ENCODE assay signal across 2 cellular contexts in the genomic region with DNA sequence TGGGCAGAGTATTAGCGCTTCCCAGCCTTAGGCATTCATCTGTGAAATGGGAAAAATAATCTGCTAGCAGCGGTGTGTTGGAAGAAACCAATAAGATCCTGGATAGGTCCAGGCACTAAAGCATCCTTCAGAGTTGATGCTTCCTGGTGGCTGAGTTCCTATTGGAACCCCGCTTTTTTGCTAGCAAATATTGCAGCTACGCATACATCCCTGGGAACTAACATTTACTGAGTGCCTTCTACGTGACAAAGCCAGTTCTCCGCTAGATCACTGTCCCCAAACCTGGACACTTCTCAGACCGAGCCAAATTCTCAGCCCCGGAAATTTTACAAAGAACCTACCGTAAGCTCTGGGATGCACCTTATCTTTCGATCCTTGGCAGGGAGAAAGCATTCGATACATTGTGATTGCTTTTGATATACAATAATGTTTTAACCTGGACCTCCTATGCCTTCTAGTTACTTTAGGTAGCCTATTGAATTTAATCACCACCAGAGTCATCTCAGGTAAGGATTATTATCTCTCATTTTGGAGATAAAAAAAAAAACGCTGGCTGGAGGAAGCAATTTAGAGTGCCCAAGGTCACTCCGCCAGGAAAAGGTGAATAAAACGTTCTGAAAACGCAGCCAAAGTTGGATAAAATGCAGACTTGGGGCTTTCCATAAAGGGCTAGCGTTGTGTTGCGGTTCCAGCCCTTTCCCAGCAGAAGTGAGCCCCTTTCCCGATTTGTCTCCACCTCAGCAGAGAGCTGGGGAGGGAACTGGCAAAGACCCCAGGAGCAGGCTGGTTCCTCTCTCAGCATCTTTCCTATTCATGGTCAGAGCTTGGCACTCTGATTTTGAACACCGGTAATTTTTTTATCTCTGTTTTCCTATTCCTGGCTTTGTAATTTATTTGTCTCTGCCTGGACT.
TF ChIP-seq lines count a peak whose summit lies in the region.

No MANE protein-coding gene starts in this region.

TF ChIP-seq in SK-N-SH, 30 proteins besides CTCF, POLR2A, EP300 and RAD21 (continued from another document):
- TF ChIP-seq GATA2 (CRISPR knock-in tag; IDR thresholded peaks at IDR 0.05) (no peak), MEF2A (IDR thresholded peaks at IDR 0.05; ENCODE audit: borderline replicate concordance, low read depth) (no peak), RCOR1 (IDR thresholded peaks at IDR 0.05; ENCODE audit: low read length) (no peak), FOXJ3 (CRISPR knock-in tag; IDR thresholded peaks at IDR 0.05) (no peak), JUND (IDR thresholded peaks at IDR 0.05) (no peak), CHD2 (IDR thresholded peaks at IDR 0.05; ENCODE audit: low read length, partially characterized antibody) (no peak), SIN3A (IDR thresholded peaks at IDR 0.05; ENCODE audit: borderline replicate concordance, low read depth, low read length) (no peak), FOSL2 (IDR thresholded peaks at IDR 0.05; ENCODE audit: borderline replicate concordance, low read depth) (no peak), NFIC (IDR thresholded peaks at IDR 0.05; ENCODE audit: borderline replicate concordance) (no peak), EZH2phosphoT487 (IDR thresholded peaks at IDR 0.05; ENCODE audit: borderline replicate concordance, low read depth) (no peak), MXI1 (IDR thresholded peaks at IDR 0.05; ENCODE audit: low read depth, low read length) (no peak)
- TF ChIP-seq, protein P1, sequence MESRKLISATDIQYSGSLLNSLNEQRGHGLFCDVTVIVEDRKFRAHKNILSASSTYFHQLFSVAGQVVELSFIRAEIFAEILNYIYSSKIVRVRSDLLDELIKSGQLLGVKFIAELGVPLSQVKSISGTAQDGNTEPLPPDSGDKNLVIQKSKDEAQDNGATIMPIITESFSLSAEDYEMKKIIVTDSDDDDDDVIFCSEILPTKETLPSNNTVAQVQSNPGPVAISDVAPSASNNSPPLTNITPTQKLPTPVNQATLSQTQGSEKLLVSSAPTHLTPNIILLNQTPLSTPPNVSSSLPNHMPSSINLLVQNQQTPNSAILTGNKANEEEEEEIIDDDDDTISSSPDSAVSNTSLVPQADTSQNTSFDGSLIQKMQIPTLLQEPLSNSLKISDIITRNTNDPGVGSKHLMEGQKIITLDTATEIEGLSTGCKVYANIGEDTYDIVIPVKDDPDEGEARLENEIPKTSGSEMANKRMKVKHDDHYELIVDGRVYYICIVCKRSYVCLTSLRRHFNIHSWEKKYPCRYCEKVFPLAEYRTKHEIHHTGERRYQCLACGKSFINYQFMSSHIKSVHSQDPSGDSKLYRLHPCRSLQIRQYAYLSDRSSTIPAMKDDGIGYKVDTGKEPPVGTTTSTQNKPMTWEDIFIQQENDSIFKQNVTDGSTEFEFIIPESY (IDR thresholded peaks at IDR 0.05; ENCODE audit: borderline replicate concordance, low read depth): no peak
- TF ChIP-seq, protein P2, sequence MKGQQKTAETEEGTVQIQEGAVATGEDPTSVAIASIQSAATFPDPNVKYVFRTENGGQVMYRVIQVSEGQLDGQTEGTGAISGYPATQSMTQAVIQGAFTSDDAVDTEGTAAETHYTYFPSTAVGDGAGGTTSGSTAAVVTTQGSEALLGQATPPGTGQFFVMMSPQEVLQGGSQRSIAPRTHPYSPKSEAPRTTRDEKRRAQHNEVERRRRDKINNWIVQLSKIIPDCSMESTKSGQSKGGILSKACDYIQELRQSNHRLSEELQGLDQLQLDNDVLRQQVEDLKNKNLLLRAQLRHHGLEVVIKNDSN (IDR thresholded peaks at IDR 0.05; ENCODE audit: borderline replicate concordance, low read depth): no peak
TF ChIP-seq in SK-N-SH: peak in this region for 0.

TF ChIP-seq in SK-N-SH treated with all-trans-retinoic acid at 6 μM for 48 hours, 23 proteins besides CTCF, POLR2A, EP300 and RAD21 (continued from another document):
- TF ChIP-seq, protein P3, sequence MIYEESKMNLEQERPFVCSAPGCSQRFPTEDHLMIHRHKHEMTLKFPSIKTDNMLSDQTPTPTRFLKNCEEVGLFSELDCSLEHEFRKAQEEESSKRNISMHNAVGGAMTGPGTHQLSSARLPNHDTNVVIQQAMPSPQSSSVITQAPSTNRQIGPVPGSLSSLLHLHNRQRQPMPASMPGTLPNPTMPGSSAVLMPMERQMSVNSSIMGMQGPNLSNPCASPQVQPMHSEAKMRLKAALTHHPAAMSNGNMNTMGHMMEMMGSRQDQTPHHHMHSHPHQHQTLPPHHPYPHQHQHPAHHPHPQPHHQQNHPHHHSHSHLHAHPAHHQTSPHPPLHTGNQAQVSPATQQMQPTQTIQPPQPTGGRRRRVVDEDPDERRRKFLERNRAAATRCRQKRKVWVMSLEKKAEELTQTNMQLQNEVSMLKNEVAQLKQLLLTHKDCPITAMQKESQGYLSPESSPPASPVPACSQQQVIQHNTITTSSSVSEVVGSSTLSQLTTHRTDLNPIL (CRISPR knock-in tag; IDR thresholded peaks at IDR 0.05; ENCODE audit: low read depth): no peak
- TF ChIP-seq ZC3H10 (CRISPR knock-in tag; IDR thresholded peaks at IDR 0.05) (no peak), BACH2 (CRISPR knock-in tag; IDR thresholded peaks at IDR 0.05; ENCODE audit: borderline replicate concordance) (no peak)
